28 cellular contexts compared by ENCODE assay signal in genomic region chr2:135378591-135378990, GRCh38.
"Had no signal": no experiment of that assay in that cellular context is flagged by ENCODE, and none has a peak within 500 bp of the region (broad histone marks: within the 10 kb centered on the region; RNA-seq: fewer than 3 reads in every experiment).

No MANE protein-coding gene starts in this region.

- H3K27me3 Mint-ChIP-seq: stimulated activated memory B cell treated with anti-CD40 and anti-IgM and Interleukin-4, amounts not matched to agents 10 μg/mL and 1 μg/mL and 100 μg/mL, for 72 hours; stimulated activated naive CD8-positive, alpha-beta T cell treated with anti-CD3 and anti-CD28 coated beads, Interleukin-15, amount 100 ng/mL, for 72 hours; stimulated activated naive CD8-positive, alpha-beta T cell treated with anti-CD3 and anti-CD28 coated beads, Interleukin-15, Interleukin-2, amounts not matched to agents 100 ng/mL and 50 ng/mL, for 24 hours; type B pancreatic cell had no signal

- H3K9me3 ChIP-seq: testis, thyroid gland had no signal

- H3K4me1 ChIP-seq: stomach, suprapubic skin, testis, thyroid gland, tibial artery, tibial nerve, transverse colon, upper lobe of left lung, upper lobe of right lung, uterus, vagina had no signal

- H3K27ac Mint-ChIP-seq: stimulated activated effector memory CD8-positive, alpha-beta T cell treated with anti-CD3 and anti-CD28 coated beads, Interleukin-12 subunit alpha, Interleukin-12 subunit beta, amount 100 ng/mL, for 72 hours; stimulated activated memory B cell treated with anti-CD40 and anti-IgM and Interleukin-4, amounts not matched to agents 10 μg/mL and 1 μg/mL and 100 μg/mL, for 72 hours; stimulated activated naive CD8-positive, alpha-beta T cell treated with anti-CD3 and anti-CD28 coated beads, Interleukin-15, amount 100 ng/mL, for 72 hours; stimulated activated naive CD8-positive, alpha-beta T cell treated with anti-CD3 and anti-CD28 coated beads, Interleukin-15, Interleukin-2, amounts not matched to agents 100 ng/mL and 50 ng/mL, for 24 hours; type B pancreatic cell had no signal

- H3K4me1 Mint-ChIP-seq: stimulated activated effector memory CD8-positive, alpha-beta T cell treated with anti-CD3 and anti-CD28 coated beads, Interleukin-12 subunit alpha, Interleukin-12 subunit beta, amount 100 ng/mL, for 72 hours; stimulated activated memory B cell treated with anti-CD40 and anti-IgM and Interleukin-4, amounts not matched to agents 10 μg/mL and 1 μg/mL and 100 μg/mL, for 72 hours; stimulated activated naive CD8-positive, alpha-beta T cell treated with anti-CD3 and anti-CD28 coated beads, Interleukin-15, amount 100 ng/mL, for 72 hours had no signal

- DNase-seq: stimulated activated CD4-positive, alpha-beta T cell treated with anti-CD3 and anti-CD28 coated beads, Interleukin-2, amount 100 ng/mL, for 48 hours; stimulated activated CD4-positive, alpha-beta T cell treated with anti-CD3 and anti-CD28 coated beads, Interleukin-4, amount 100 ng/mL, for 1 hour; stimulated activated CD4-positive, alpha-beta T cell treated with anti-CD3 and anti-CD28 coated beads, Interleukin-4, amount 100 ng/mL, for 24 hours; stimulated activated CD4-positive, alpha-beta T cell treated with anti-CD3 and anti-CD28 coated beads, Interleukin-4, amount 100 ng/mL, for 4 hours; stimulated activated CD8-positive, alpha-beta memory T cell treated with anti-CD3 and anti-CD28 coated beads, Interleukin-4, amount 100 ng/mL, for 48 hours; stimulated activated naive CD4-positive, alpha-beta T cell; stimulated activated naive CD4-positive, alpha-beta T cell treated with Interleukin-2 at 50 U/mL for 16 hours; stimulated activated naive CD8-positive, alpha-beta T cell treated with anti-CD3 and anti-CD28 coated beads, Interleukin-15, amount 100 ng/mL, for 72 hours; stimulated activated naive CD8-positive, alpha-beta T cell treated with anti-CD3 and anti-CD28 coated beads, Interleukin-15, Interleukin-2, amounts not matched to agents 100 U/mL and 50 U/mL, for 24 hours; stomach; substantia nigra; testis; thyroid gland; tibial artery; transverse colon; trophoblast cell; upper lobe of left lung; upper lobe of right lung; uterus had no signal

- H3K4me3 Mint-ChIP-seq: stimulated activated effector memory CD8-positive, alpha-beta T cell treated with anti-CD3 and anti-CD28 coated beads, Interleukin-12 subunit alpha, Interleukin-12 subunit beta, amount 100 ng/mL, for 72 hours; stimulated activated memory B cell treated with anti-CD40 and anti-IgM and Interleukin-4, amounts not matched to agents 10 μg/mL and 1 μg/mL and 100 μg/mL, for 72 hours; stimulated activated naive CD8-positive, alpha-beta T cell treated with anti-CD3 and anti-CD28 coated beads, Interleukin-15, amount 100 ng/mL, for 72 hours; stimulated activated naive CD8-positive, alpha-beta T cell treated with anti-CD3 and anti-CD28 coated beads, Interleukin-15, Interleukin-2, amounts not matched to agents 100 ng/mL and 50 ng/mL, for 24 hours; type B pancreatic cell had no signal

- H3K36me3 ChIP-seq: suprapubic skin, thoracic aorta, thyroid gland, transverse colon, upper lobe of left lung, upper lobe of right lung, uterus, vagina had no signal

- FAIRE-seq: urothelium cell line had no signal

- H3K36me3 Mint-ChIP-seq: stimulated activated effector memory CD8-positive, alpha-beta T cell treated with anti-CD3 and anti-CD28 coated beads, Interleukin-12 subunit alpha, Interleukin-12 subunit beta, amount 100 ng/mL, for 72 hours had no signal

- H3K27ac ChIP-seq: stomach, suprapubic skin, testis, thoracic aorta, thyroid gland, tibial artery, tibial nerve, transverse colon, upper lobe of left lung, upper lobe of right lung, uterus, vagina had no signal

- H3K4me3 ChIP-seq: stomach, suprapubic skin, testis, thoracic aorta, thyroid gland, tibial artery, tibial nerve, transverse colon, upper lobe of left lung, upper lobe of right lung, uterus, vagina had no signal

- ATAC-seq: stimulated activated effector memory CD8-positive, alpha-beta T cell treated with anti-CD3 and anti-CD28 coated beads, Interleukin-12 subunit alpha, Interleukin-12 subunit beta, amount 100 ng/mL, for 72 hours; stimulated activated memory B cell treated with anti-CD40 and anti-IgM and Interleukin-4, amounts not matched to agents 10 μg/mL and 1 μg/mL and 100 μg/mL, for 72 hours; stimulated activated naive CD8-positive, alpha-beta T cell treated with anti-CD3 and anti-CD28 coated beads, Interleukin-15, amount 100 ng/mL, for 72 hours; stimulated activated naive CD8-positive, alpha-beta T cell treated with anti-CD3 and anti-CD28 coated beads, Interleukin-15, Interleukin-2, amounts not matched to agents 100 U/mL and 50 U/mL, for 24 hours; upper lobe of right lung had no signal

- H3K27me3 ChIP-seq: stomach, suprapubic skin, testis, thyroid gland, tibial artery, tibial nerve, transverse colon, upper lobe of left lung, upper lobe of right lung, uterus, vagina had no signal
